17 cellular contexts compared by ENCODE assay signal in the genomic region with DNA sequence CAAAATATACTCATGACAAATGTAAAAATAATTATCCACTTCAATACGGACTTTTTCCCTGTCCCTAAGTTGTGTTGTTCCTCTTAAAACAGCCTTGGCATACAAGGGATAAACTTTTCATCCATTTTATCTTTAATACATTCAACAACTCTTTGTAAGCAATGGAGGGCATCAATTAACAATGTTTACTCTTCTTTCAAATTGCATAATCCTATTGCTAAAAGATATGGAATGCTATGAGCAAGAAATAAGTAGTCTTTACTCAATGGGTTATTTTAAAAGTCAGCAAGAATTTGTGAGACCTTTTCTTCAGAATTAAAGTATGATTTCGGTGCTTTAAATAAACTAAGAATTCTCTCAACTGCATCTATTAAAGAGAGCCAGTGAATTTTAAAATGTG. TPM values are rescaled to one million over a fixed set of nuclear protein-coding genes. Genes with fewer than 3 reads are reported as not detected.
DNase-seq lines count a peak whose midpoint lies in the region; ATAC-seq and TF ChIP-seq lines count a peak whose summit lies in the region.
"Had no signal": no experiment of that assay in that cellular context is flagged by ENCODE, and none has a peak within 500 bp of the region (broad histone marks: within the 10 kb centered on the region; RNA-seq: fewer than 3 reads in every experiment).

No MANE protein-coding gene starts in this region.

- no peak overlapping the region for H2AFZ ChIP-seq in GM23248

- no peaks in the 10 kb centered on the region for H3K9me3 Mint-ChIP-seq in CD14-positive monocyte

- no peak overlapping the region for H3K9ac ChIP-seq in GM23248

- no peaks in the 10 kb centered on the region for H3K36me3 ChIP-seq in GM23248 (ENCODE audit: low read depth)
- H3K36me3 ChIP-seq: BE2C had no signal

- peaks cover 16% of the 10 kb centered on the region; the same call in 1 of the 2 replicates for H3F3A ChIP-seq in GM23248 (ENCODE audit: insufficient read depth)

- DNase-seq in AG20443 (ENCODE audit: low spot score), result peak; percentile 10
- DNase-seq in GM23248, result peak; percentile 59
- no peak for DNase-seq in T-helper 17 cell
- peak; percentile 13 for DNase-seq in fibroblast of pulmonary artery (ENCODE audit: low read depth)
- DNase-seq in central memory CD4-positive, alpha-beta T cell, result no peak
- no peak for DNase-seq in hypothalamus (lab: John Stamatoyannopoulos, UW)
- DNase-seq in CD14-positive monocyte (ENCODE audit: low spot score), result no peak
- DNase-seq: BE2C; CD8-positive, alpha-beta T cell; DND-41; H7; NCI-H1694; NCI-H2107; NCI-H82; SHP77 had no signal

- no peaks in the 10 kb centered on the region for H3K27me3 Mint-ChIP-seq in T-helper 17 cell
- H3K27me3 Mint-ChIP-seq in CD14-positive monocyte (ENCODE audit: low read depth in 3 of 3), result peaks cover 0 to 1% (median 0%) of the 10 kb centered on the region in 3 donors

- H3K36me3 Mint-ChIP-seq in T-helper 17 cell (ENCODE audit: low read depth) (no peaks in the 10 kb centered on the region), CD14-positive monocyte (no peaks in the 10 kb centered on the region)
- H3K36me3 Mint-ChIP-seq: CD8-positive, alpha-beta T cell had no signal

- no peak overlapping the region for H3K27ac Mint-ChIP-seq in T-helper 17 cell
- no peak overlapping the region for H3K27ac Mint-ChIP-seq in CD14-positive monocyte
- H3K27ac Mint-ChIP-seq: CD8-positive, alpha-beta T cell had no signal

- ATAC-seq in T-helper 17 cell, result no peak
- ATAC-seq in HG02763 (IDR thresholded peaks at IDR 0.05; ENCODE audit: unreplicated experiment), result no peak
- ATAC-seq: CD8-positive, alpha-beta T cell; Panc1 had no signal

- no peaks in the 10 kb centered on the region for H3K4me1 Mint-ChIP-seq in T-helper 17 cell
- H3K4me1 Mint-ChIP-seq in CD14-positive monocyte, result no peaks in the 10 kb centered on the region

- WGBS in GM23248 (ENCODE audit: low coverage in 1 of 2, low lambda C conversion rate in 2 of 2, missing lambda C conversion rate in 2 of 2), 2 experiments, result 59 to 69% methylated on average over 2 of the region's 2 CpGs

- intact Hi-C loops in CD14-positive monocyte (cut with micrococcal nuclease), result no loop called here

- peak overlapping the region; percentile 3 for H3K4me3 Mint-ChIP-seq in T-helper 17 cell
- H3K4me3 Mint-ChIP-seq in CD14-positive monocyte, result no peak overlapping the region
- H3K4me3 Mint-ChIP-seq: CD8-positive, alpha-beta T cell had no signal

- H3K79me2 ChIP-seq in GM23248 (ENCODE audit: insufficient read depth), result no peaks in the 10 kb centered on the region

- H3K9me3 ChIP-seq in GM23248 (ENCODE audit: low read depth), result no peaks in the 10 kb centered on the region
- H3K9me3 ChIP-seq in T-helper 17 cell (ENCODE audit: control insufficient read depth, low read length, poor library complexity, severe bottlenecking), result no peaks in the 10 kb centered on the region
- H3K9me3 ChIP-seq: BE2C had no signal

- no peak overlapping the region for H3K4me3 ChIP-seq in GM23248
- H3K4me3 ChIP-seq in fibroblast of pulmonary artery (replicated peaks; ENCODE audit: low read depth, low read length), result no peak overlapping the region

- H3K4me2 ChIP-seq in GM23248 (ENCODE audit: unreplicated experiment), result no peak overlapping the region

- H3K4me1 ChIP-seq in GM23248 (ENCODE audit: insufficient read depth), result peaks cover 14% of the 10 kb centered on the region

- no peaks in the 10 kb centered on the region for H3K27me3 ChIP-seq in GM23248 (replicated peaks; ENCODE audit: insufficient read depth)
- H3K27me3 ChIP-seq: BE2C had no signal

- no peaks in the 10 kb centered on the region for H4K20me1 ChIP-seq in GM23248 (ENCODE audit: insufficient read depth)

- TF ChIP-seq CTCF in fibroblast of pulmonary artery (IDR thresholded peaks at IDR 0.05; ENCODE audit: low read length, missing control alignments) (no peak), CD14-positive monocyte (IDR thresholded peaks at IDR 0.05) (no peak)

- no peak overlapping the region for H3K27ac ChIP-seq in GM23248

- in situ Hi-C loops in GM23248 (cut with MboI), result no loop called here

- 0 out of 2 replicates have a peak, but pooled peaks cover 3% of the 10 kb centered on the region for H3K9me2 ChIP-seq in GM23248 (ENCODE audit: insufficient read depth)

RNA-seq across cellular contexts. Expression of a gene that starts 41.9 kb away (rescaled TPM):
- total RNA-seq in GM23248 (2014; rRNA removed; shearing (Covaris generic)), result 8.3 and 17.6 TPM in 2 replicates
- 6.1 and 7.2 TPM in 2 replicates for polyA plus RNA-seq in GM23248 (2016; fragmentation: Nextera tagmentation; extraction: Ambion mirVana)
- under 1 TPM in 1 of 2 donors, not detected in 1; 0.21 TPM for total RNA-seq in T-helper 17 cell
- polyA plus RNA-seq in CD14-positive monocyte, result under 1 TPM; 0.26 to 0.67 TPM
- total RNA-seq: CD8-positive, alpha-beta T cell had no signal

Comparison
In these comparisons a context has a peak if more than half of its experiments do, and no peak if none do; other contexts are left out.
1. DNase-seq: peak in AG20443 (single experiment), GM23248 (single experiment) and fibroblast of pulmonary artery (single experiment); none in T-helper 17 cell (0 of 3), central memory CD4-positive, alpha-beta T cell (single experiment), hypothalamus (0 of 51) and CD14-positive monocyte (single experiment).